Comparison of ENCODE assay signal across 26 cellular contexts in genomic region chr17:58262149-58262548, GRCh38. TPM values are rescaled to one million over a fixed set of nuclear protein-coding genes. Genes with fewer than 3 reads are reported as not detected.
DNase-seq lines count a peak whose midpoint lies in the region; ATAC-seq, FAIRE-seq and TF ChIP-seq lines count a peak whose summit lies in the region.
"Had no signal": no experiment of that assay in that cellular context is flagged by ENCODE, and none has a peak within 500 bp of the region (broad histone marks: within the 10 kb centered on the region; RNA-seq: fewer than 3 reads in every experiment).

No MANE protein-coding gene starts in this region.

- no peak for FAIRE-seq in K562 (lab: Jason Lieb, UNC)
- FAIRE-seq: A204.1, D721Med, GM12878 had no signal

- H3K36me3 Mint-ChIP-seq in activated CD8-positive, alpha-beta memory T cell treated with anti-CD3 and anti-CD28 coated beads, Interleukin-2, amount 10 ng/mL, durations not matched to agents 7 days and 5 days: no peaks in the 10 kb centered on the region
- H3K36me3 Mint-ChIP-seq in activated CD8-positive, alpha-beta T cell treated with anti-CD3 and anti-CD28 coated beads, Interleukin-2, amount 10 ng/mL, durations not matched to agents 7 days and 5 days (ENCODE audit: low read depth): no peaks in the 10 kb centered on the region

- H3K4me3 ChIP-seq in K562 (no peak overlapping the region), esophagus muscularis mucosa (no peak overlapping the region), spleen (no peak overlapping the region)
- H3K4me3 ChIP-seq: BLaER1 treated with 17β-estradiol and CSF1 and Interleukin-3, amounts not matched to agents 10 nM and 100 nM; GM12878; GM23338; HAP-1 had no signal

- H3K4me1 ChIP-seq in K562 (replicated peaks in 1 of 2; ENCODE audit: control insufficient read depth in 2 of 2, insufficient read depth in 2 of 2, low read length in 2 of 2) (no peaks in the 10 kb centered on the region), esophagus muscularis mucosa (no peaks in the 10 kb centered on the region), spleen (no peaks in the 10 kb centered on the region)
- H3K4me1 ChIP-seq: BE2C; BLaER1 treated with 17β-estradiol and CSF1 and Interleukin-3, amounts not matched to agents 10 nM and 100 nM; HAP-1 had no signal

- no peak for TF ChIP-seq RAD21 in K562 (CRISPR knock-in tag; conservative IDR thresholded peaks at IDR 0.05 in 1 of 2, IDR thresholded peaks at IDR 0.05 in 1 of 2)

- TF ChIP-seq POLR2A in K562 (conservative IDR thresholded peaks at IDR 0.05) (no peak), esophagus muscularis mucosa (IDR thresholded peaks at IDR 0.05; ENCODE audit: low read depth) (no peak), spleen (IDR thresholded peaks at IDR 0.05) (no peak)

- BruUV-seq in K562 (replicated peaks; lab: Mats Ljungman, UMichigan): no TSS peak

- DNase-seq in activated CD8-positive, alpha-beta memory T cell treated with anti-CD3 and anti-CD28 coated beads, Interleukin-2, amount 10 ng/mL, durations not matched to agents 7 days and 5 days: peak; percentile 19
- DNase-seq in activated CD8-positive, alpha-beta memory T cell treated with anti-CD3 and anti-CD28 coated beads, Interleukin-2, amount 50 U/mL, for 48 hours: no peak
- no peak for DNase-seq in K562 (ENCODE audit: extremely low read depth in 1 of 4, low spot score in 3 of 4)
- DNase-seq in esophagus muscularis mucosa (ENCODE audit: extremely low spot score): peak; percentile 55
- peak; percentile 7 for DNase-seq in spleen
- no peak for DNase-seq in midbrain (lab: John Stamatoyannopoulos, UW)
- no peak for DNase-seq in activated CD8-positive, alpha-beta T cell treated with anti-CD3 and anti-CD28 coated beads, Interleukin-2, amount 10 ng/mL, durations not matched to agents 7 days and 5 days
- DNase-seq: ACHN; AML-193; BE2C; CD4-positive, alpha-beta T cell; CD8-positive, alpha-beta memory T cell; DMS 273 treated with DMSO at 0.1 percent for 48 hours; DMS79; EL; GDM1; HFFc6 had no signal

- CTCF ChIA-PET in activated CD8-positive, alpha-beta memory T cell treated with anti-CD3 and anti-CD28 coated beads, Interleukin-2, amount 10 ng/mL, durations not matched to agents 7 days and 5 days (lab: Charles Lee): no interaction called here
- CTCF ChIA-PET in K562 (lab: Yijun Ruan, JAX; ENCODE audit: low intra/inter-chr PET ratio): no interaction called here
- CTCF ChIA-PET in activated CD8-positive, alpha-beta T cell treated with anti-CD3 and anti-CD28 coated beads, Interleukin-2, amount 10 ng/mL, durations not matched to agents 7 days and 5 days (lab: Charles Lee): no interaction called here

- POLR2A ChIA-PET in K562 (lab: Yijun Ruan, JAX): no interaction called here
- POLR2A ChIA-PET in activated CD8-positive, alpha-beta T cell treated with anti-CD3 and anti-CD28 coated beads, Interleukin-2, amount 10 ng/mL, durations not matched to agents 7 days and 5 days (lab: Charles Lee): no interaction called here

- no peak overlapping the region for H2AFZ ChIP-seq in K562 (ENCODE audit: low read depth, low read length)
- H2AFZ ChIP-seq: GM23338 had no signal

- H3K27me3 Mint-ChIP-seq in activated CD8-positive, alpha-beta memory T cell treated with anti-CD3 and anti-CD28 coated beads, Interleukin-2, amount 10 ng/mL, durations not matched to agents 7 days and 5 days: peaks cover 83% of the 10 kb centered on the region
- H3K27me3 Mint-ChIP-seq in activated CD8-positive, alpha-beta T cell treated with anti-CD3 and anti-CD28 coated beads, Interleukin-2, amount 10 ng/mL, durations not matched to agents 7 days and 5 days (ENCODE audit: low read depth): peaks cover 69% of the 10 kb centered on the region

- ATAC-seq in activated CD8-positive, alpha-beta memory T cell treated with anti-CD3 and anti-CD28 coated beads, Interleukin-2, amount 10 ng/mL, durations not matched to agents 7 days and 5 days: no peak
- no peak for ATAC-seq in K562
- no peak for ATAC-seq in activated CD8-positive, alpha-beta T cell treated with anti-CD3 and anti-CD28 coated beads, Interleukin-2, amount 10 ng/mL, durations not matched to agents 7 days and 5 days
- no peak for ATAC-seq in HG03378 (IDR thresholded peaks at IDR 0.05; ENCODE audit: unreplicated experiment)
- ATAC-seq: GM12878, GM23338 had no signal

- H3K27me3 ChIP-seq in K562 (ENCODE audit: control insufficient read depth in 2 of 2, insufficient read depth in 2 of 2, low read length in 2 of 2) (peaks cover 35 to 42% of the 10 kb centered on the region in 2 experiments), esophagus muscularis mucosa (peaks cover 0 to 42% (median 2%) of the 10 kb centered on the region in 4 donors), spleen (replicated peaks in 1 of 7) (peaks cover 0 to 57% (median 32%) of the 10 kb centered on the region in 7 donors)
- H3K27me3 ChIP-seq: BLaER1 treated with 17β-estradiol and CSF1 and Interleukin-3, amounts not matched to agents 10 nM and 100 nM had no signal

- no peaks in the 10 kb centered on the region for H4K20me1 ChIP-seq in K562 (replicated peaks; ENCODE audit: control insufficient read depth, insufficient read depth, low read length)
- H4K20me1 ChIP-seq: BLaER1 treated with 17β-estradiol and CSF1 and Interleukin-3, amounts not matched to agents 10 nM and 100 nM had no signal

- H3K9me3 ChIP-seq in K562 (replicated peaks; ENCODE audit: control insufficient read depth, insufficient read depth, low read depth, low read length): no peaks in the 10 kb centered on the region
- H3K9me3 ChIP-seq in esophagus muscularis mucosa: no peaks in the 10 kb centered on the region
- H3K9me3 ChIP-seq in spleen: no peaks in the 10 kb centered on the region
- H3K9me3 ChIP-seq: BE2C, HAP-1 had no signal

- no peaks in the 10 kb centered on the region for H3K9me1 ChIP-seq in K562 (ENCODE audit: control insufficient read depth, insufficient read depth, low read length)

- WGBS in K562 (ENCODE audit: insufficient coverage, low coverage, missing lambda C conversion rate): 4% methylated on average over 11 of the region's 11 CpGs
- WGBS in esophagus muscularis mucosa: 84% methylated on average over 11 of the region's 11 CpGs
- 78 to 87% (median 84%) methylated on average over 11 of the region's 11 CpGs for WGBS in spleen, 5 donors

- H3K36me3 ChIP-seq in K562 (ENCODE audit: control insufficient read depth, insufficient read depth, low read length) (no peaks in the 10 kb centered on the region), esophagus muscularis mucosa (no peaks in the 10 kb centered on the region), spleen (no peaks in the 10 kb centered on the region)
- H3K36me3 ChIP-seq: BE2C; BLaER1 treated with 17β-estradiol and CSF1 and Interleukin-3, amounts not matched to agents 10 nM and 100 nM; HAP-1 had no signal

- H3K4me2 ChIP-seq in K562 (ENCODE audit: insufficient read depth, low read length): no peak overlapping the region
- H3K4me2 ChIP-seq: BLaER1 treated with 17β-estradiol and CSF1 and Interleukin-3, amounts not matched to agents 10 nM and 100 nM; GM23338 had no signal

- H3K27ac Mint-ChIP-seq in activated CD8-positive, alpha-beta memory T cell treated with anti-CD3 and anti-CD28 coated beads, Interleukin-2, amount 10 ng/mL, durations not matched to agents 7 days and 5 days: no peak overlapping the region
- H3K27ac Mint-ChIP-seq in activated CD8-positive, alpha-beta T cell treated with anti-CD3 and anti-CD28 coated beads, Interleukin-2, amount 10 ng/mL, durations not matched to agents 7 days and 5 days: no peak overlapping the region
- H3K27ac Mint-ChIP-seq: CD4-positive, alpha-beta T cell; GM23338; HFFc6 had no signal

- TF ChIP-seq CTCF in K562 (IDR thresholded peaks at IDR 0.05 in 2 of 3, conservative IDR thresholded peaks at IDR 0.05 in 1 of 3; ENCODE audit: insufficient read depth in 2 of 3, low read depth in 1 of 3, low read length in 3 of 3): no peak
- TF ChIP-seq CTCF in esophagus muscularis mucosa (IDR thresholded peaks at IDR 0.05): no peak
- no peak for TF ChIP-seq CTCF in spleen (IDR thresholded peaks at IDR 0.05 in 8 of 11, conservative IDR thresholded peaks at IDR 0.05 in 3 of 11)

- intact Hi-C loops in K562 (cut with micrococcal nuclease) (no loop called here), esophagus muscularis mucosa (cut with DNase I) (no loop called here), spleen (cut with DNase I; ENCODE audit: low total_unique reads) (no loop called here)

- no peak overlapping the region for H3K27ac ChIP-seq in K562 (ENCODE audit: extremely low read depth, low read depth, low read length)
- no peak overlapping the region for H3K27ac ChIP-seq in esophagus muscularis mucosa (replicated peaks in 1 of 4)
- H3K27ac ChIP-seq in spleen: no peak overlapping the region
- H3K27ac ChIP-seq: 22Rv1; BLaER1 treated with 17β-estradiol and CSF1 and Interleukin-3, amounts not matched to agents 10 nM and 100 nM had no signal

- no peak overlapping the region for H3K4me3 Mint-ChIP-seq in activated CD8-positive, alpha-beta memory T cell treated with anti-CD3 and anti-CD28 coated beads, Interleukin-2, amount 10 ng/mL, durations not matched to agents 7 days and 5 days
- no peak overlapping the region for H3K4me3 Mint-ChIP-seq in activated CD8-positive, alpha-beta T cell treated with anti-CD3 and anti-CD28 coated beads, Interleukin-2, amount 10 ng/mL, durations not matched to agents 7 days and 5 days
- H3K4me3 Mint-ChIP-seq: CD4-positive, alpha-beta T cell; CD8-positive, alpha-beta memory T cell; GM23338; HFFc6 had no signal

- H3K4me1 Mint-ChIP-seq in activated CD8-positive, alpha-beta memory T cell treated with anti-CD3 and anti-CD28 coated beads, Interleukin-2, amount 10 ng/mL, durations not matched to agents 7 days and 5 days: no peaks in the 10 kb centered on the region
- H3K4me1 Mint-ChIP-seq in activated CD8-positive, alpha-beta T cell treated with anti-CD3 and anti-CD28 coated beads, Interleukin-2, amount 10 ng/mL, durations not matched to agents 7 days and 5 days (ENCODE audit: low read depth): no peaks in the 10 kb centered on the region
- H3K4me1 Mint-ChIP-seq: CD8-positive, alpha-beta memory T cell; GM23338 had no signal

- H3K9me3 Mint-ChIP-seq in activated CD8-positive, alpha-beta memory T cell treated with anti-CD3 and anti-CD28 coated beads, Interleukin-2, amount 10 ng/mL, durations not matched to agents 7 days and 5 days (ENCODE audit: low read depth): no peaks in the 10 kb centered on the region
- H3K9me3 Mint-ChIP-seq in activated CD8-positive, alpha-beta T cell treated with anti-CD3 and anti-CD28 coated beads, Interleukin-2, amount 10 ng/mL, durations not matched to agents 7 days and 5 days (ENCODE audit: insufficient read depth): no peaks in the 10 kb centered on the region
- H3K9me3 Mint-ChIP-seq: CD4-positive, alpha-beta T cell; CD8-positive, alpha-beta memory T cell; GM23338; HFFc6 had no signal

- in situ Hi-C loops in K562 (cut with MboI): no loop called here

- no peak overlapping the region for H3K9ac ChIP-seq in K562 (ENCODE audit: insufficient read depth in 1 of 2, low read depth in 2 of 2, low read length in 2 of 2)
- H3K9ac ChIP-seq: BLaER1 treated with 17β-estradiol and CSF1 and Interleukin-3, amounts not matched to agents 10 nM and 100 nM had no signal

- TF ChIP-seq EP300 in K562 (IDR thresholded peaks at IDR 0.05; ENCODE audit: low read length) (no peak), esophagus muscularis mucosa (IDR thresholded peaks at IDR 0.05) (no peak)

- H3K79me2 ChIP-seq in K562 (ENCODE audit: control insufficient read depth, insufficient read depth, low read length): no peaks in the 10 kb centered on the region

RNA-seq across cellular contexts. Expression of gene MPO, which starts 18.6 kb away (rescaled TPM):
- under 1 TPM in 1 of 2 experiments, not detected in 1; 0.09 TPM for total RNA-seq in activated CD8-positive, alpha-beta memory T cell treated with anti-CD3 and anti-CD28 coated beads, Interleukin-2, amount 10 ng/mL, durations not matched to agents 7 days and 5 days
- 0.12 and 0.14 TPM in 2 replicates for total RNA-seq in K562 (2011; cell fraction: chromatin; rRNA removed; ENCODE audit: low replicate concordance)
- 0.17 TPM in 1 of 2 replicates, not detected in the other for total RNA-seq in K562 (2011; cell fraction: nucleolus; rRNA removed)
- not detected in 2 replicates for total RNA-seq in K562 (2011; cell fraction: nucleoplasm; rRNA removed)
- total RNA-seq in K562 (2014; rRNA removed) (not detected in 2 replicates), K562 (2014; rRNA removed; fragmentation: Illumina TruSeq; extraction: Trizol) (not detected in 2 replicates), K562 (2015; rRNA removed; fragmentation: Illumina TruSeq; extraction: Trizol) (not detected in 2 replicates), K562 (2021) (0.47 TPM in 1 of 2 replicates, not detected in the other), esophagus muscularis mucosa (under 1 TPM in 2 of 4 donors, not detected in 2; 0.23 to 0.66 TPM), spleen (10 to 100 TPM in 5 of 7 donors, 1 to 10 TPM in 2; 5.8 to 75.7 (median 15.2) TPM)
- polyA plus RNA-seq in K562 (2011; rRNA removed) (0.15 and 0.39 TPM in 2 replicates), K562 (2014; fragmentation: Illumina TruSeq; extraction: Trizol) (0.06 TPM in 1 of 2 replicates, not detected in the other), K562 (2014; fragmentation: Nextera tagmentation; extraction: Ambion mirVana) (under 1 TPM in 1 of 2 experiments, not detected in 1; 0.04 TPM), K562 (2014; rRNA removed) (0.03 TPM in 1 of 2 replicates, not detected in the other), spleen (1 to 10 TPM in 2 of 3 donors, under 1 TPM in 1; 0.52 to 2.2 (median 2.0) TPM)
- 0.06 and 0.33 TPM in 2 replicates for polyA plus RNA-seq in K562 (2011; cell fraction: cytosol; rRNA removed)
- polyA plus RNA-seq in K562 (2011; cell fraction: nucleus; rRNA removed): 0.06 and 0.34 TPM in 2 replicates
- polyA plus RNA-seq in K562 (2012): 0.03 and 0.08 TPM in 2 replicates
- 0.06 and 0.32 TPM in 2 replicates for polyA minus RNA-seq in K562 (2011; rRNA and poly(A)+ RNA removed)
- not detected in 2 replicates for polyA minus RNA-seq in K562 (2011; cell fraction: cytosol; rRNA and poly(A)+ RNA removed)
- polyA minus RNA-seq in K562 (2011; cell fraction: nucleus; rRNA and poly(A)+ RNA removed): not detected in 2 replicates
- total RNA-seq in activated CD8-positive, alpha-beta T cell treated with anti-CD3 and anti-CD28 coated beads, Interleukin-2, amount 10 ng/mL, durations not matched to agents 7 days and 5 days: not detected
- total RNA-seq: CD8-positive, alpha-beta memory T cell; GM23338; H4; HFFc6 had no signal
- polyA plus RNA-seq: CD8-positive, alpha-beta memory T cell had no signal

RNA-seq across cellular contexts. Expression of gene LPO, which starts 23.8 kb away (rescaled TPM):
- not detected for total RNA-seq in activated CD8-positive, alpha-beta memory T cell treated with anti-CD3 and anti-CD28 coated beads, Interleukin-2, amount 10 ng/mL, durations not matched to agents 7 days and 5 days
- not detected in 2 replicates for total RNA-seq in K562 (2011; cell fraction: chromatin; rRNA removed; ENCODE audit: low replicate concordance)
- total RNA-seq in K562 (2011; cell fraction: nucleolus; rRNA removed): not detected in 2 replicates
- not detected in 2 replicates for total RNA-seq in K562 (2011; cell fraction: nucleoplasm; rRNA removed)
- total RNA-seq in K562 (2014; rRNA removed): not detected in 2 replicates
- not detected in 2 replicates for total RNA-seq in K562 (2014; rRNA removed; fragmentation: Illumina TruSeq; extraction: Trizol)
- total RNA-seq in K562 (2015; rRNA removed; fragmentation: Illumina TruSeq; extraction: Trizol): not detected in 2 replicates
- total RNA-seq in K562 (2021): 0.11 TPM in 1 of 2 replicates, not detected in the other
- polyA plus RNA-seq in K562 (2011; rRNA removed): not detected in 2 replicates
- 0.03 and 0.04 TPM in 2 replicates for polyA plus RNA-seq in K562 (2011; cell fraction: cytosol; rRNA removed)
- polyA plus RNA-seq in K562 (2011; cell fraction: nucleus; rRNA removed): not detected in 2 replicates
- 1.1 TPM in 1 of 2 replicates, not detected in the other for polyA plus RNA-seq in K562 (2012)
- polyA plus RNA-seq in K562 (2014; fragmentation: Illumina TruSeq; extraction: Trizol): not detected in 2 replicates
- not detected for polyA plus RNA-seq in K562 (2014; fragmentation: Nextera tagmentation; extraction: Ambion mirVana)
- polyA plus RNA-seq in K562 (2014; rRNA removed): 0.07 TPM in 1 of 2 replicates, not detected in the other
- polyA minus RNA-seq in K562 (2011; rRNA and poly(A)+ RNA removed): 0.57 TPM in 1 of 2 replicates, not detected in the other
- polyA minus RNA-seq in K562 (2011; cell fraction: cytosol; rRNA and poly(A)+ RNA removed): not detected in 2 replicates
- not detected in 2 replicates for polyA minus RNA-seq in K562 (2011; cell fraction: nucleus; rRNA and poly(A)+ RNA removed)
- not detected for total RNA-seq in esophagus muscularis mucosa
- not detected for total RNA-seq in spleen
- under 1 TPM; 0.02 to 0.10 (median 0.06) TPM for polyA plus RNA-seq in spleen
- not detected for total RNA-seq in activated CD8-positive, alpha-beta T cell treated with anti-CD3 and anti-CD28 coated beads, Interleukin-2, amount 10 ng/mL, durations not matched to agents 7 days and 5 days
- total RNA-seq: CD4-positive, alpha-beta T cell; CD8-positive, alpha-beta memory T cell; GM12878; H4; HFFc6 had no signal
- polyA plus RNA-seq: CD8-positive, alpha-beta memory T cell had no signal

RNA-seq across cellular contexts. Expression of gene MKS1, which starts 43.1 kb away (rescaled TPM):
- total RNA-seq in activated CD8-positive, alpha-beta memory T cell treated with anti-CD3 and anti-CD28 coated beads, Interleukin-2, amount 10 ng/mL, durations not matched to agents 7 days and 5 days: 10 to 100 TPM; 17.8 to 18.2 TPM
- 68.2 and 109 TPM in 2 replicates for total RNA-seq in K562 (2011; cell fraction: chromatin; rRNA removed; ENCODE audit: low replicate concordance)
- total RNA-seq in K562 (2011; cell fraction: nucleolus; rRNA removed): 49.3 and 61.5 TPM in 2 replicates
- 63.9 and 64.8 TPM in 2 replicates for total RNA-seq in K562 (2011; cell fraction: nucleoplasm; rRNA removed)
- total RNA-seq in K562 (2014; rRNA removed): 21.1 and 25.7 TPM in 2 replicates
- total RNA-seq in K562 (2014; rRNA removed; fragmentation: Illumina TruSeq; extraction: Trizol): 18.0 and 18.8 TPM in 2 replicates
- 20.3 and 21.7 TPM in 2 replicates for total RNA-seq in K562 (2015; rRNA removed; fragmentation: Illumina TruSeq; extraction: Trizol)
- 27.0 and 27.5 TPM in 2 replicates for total RNA-seq in K562 (2021)
- 27.1 and 40.0 TPM in 2 replicates for polyA plus RNA-seq in K562 (2011; rRNA removed)
- polyA plus RNA-seq in K562 (2011; cell fraction: cytosol; rRNA removed): 21.3 and 26.4 TPM in 2 replicates
- 137 and 165 TPM in 2 replicates for polyA plus RNA-seq in K562 (2011; cell fraction: nucleus; rRNA removed)
- 27.9 and 31.8 TPM in 2 replicates for polyA plus RNA-seq in K562 (2012)
- polyA plus RNA-seq in K562 (2014; fragmentation: Illumina TruSeq; extraction: Trizol): 27.8 and 31.0 TPM in 2 replicates
- 10 to 100 TPM; 16.3 to 27.8 TPM for polyA plus RNA-seq in K562 (2014; fragmentation: Nextera tagmentation; extraction: Ambion mirVana)
- 23.5 and 25.9 TPM in 2 replicates for polyA plus RNA-seq in K562 (2014; rRNA removed)
- 20.7 and 21.6 TPM in 2 replicates for polyA minus RNA-seq in K562 (2011; rRNA and poly(A)+ RNA removed)
- 11.4 and 13.6 TPM in 2 replicates for polyA minus RNA-seq in K562 (2011; cell fraction: cytosol; rRNA and poly(A)+ RNA removed)
- polyA minus RNA-seq in K562 (2011; cell fraction: nucleus; rRNA and poly(A)+ RNA removed): 27.5 and 39.7 TPM in 2 replicates
- 10 to 100 TPM in 1 of 4 donors, 1 to 10 TPM in 3; 6.2 to 12.5 (median 6.9) TPM for total RNA-seq in esophagus muscularis mucosa
- total RNA-seq in spleen: 10 to 100 TPM; 11.5 to 17.1 (median 13.7) TPM
- polyA plus RNA-seq in spleen: 10 to 100 TPM in 1 of 3 donors, 1 to 10 TPM in 2; 8.1 to 10.4 (median 9.5) TPM
- total RNA-seq in activated CD8-positive, alpha-beta T cell treated with anti-CD3 and anti-CD28 coated beads, Interleukin-2, amount 10 ng/mL, durations not matched to agents 7 days and 5 days: 10 to 100 TPM; 16.1 to 17.6 TPM

Comparison
In these comparisons a context has a peak if more than half of its experiments do, and no peak if none do; other contexts are left out.
1. DNase-seq: peak in activated CD8-positive, alpha-beta memory T cell treated with anti-CD3 and anti-CD28 coated beads, Interleukin-2, amount 10 ng/mL, durations not matched to agents 7 days and 5 days (single experiment), esophagus muscularis mucosa (single experiment) and spleen (single experiment); none in activated CD8-positive, alpha-beta memory T cell treated with anti-CD3 and anti-CD28 coated beads, Interleukin-2, amount 50 U/mL, for 48 hours (single experiment), K562 (0 of 4), midbrain (single experiment) and activated CD8-positive, alpha-beta T cell treated with anti-CD3 and anti-CD28 coated beads, Interleukin-2, amount 10 ng/mL, durations not matched to agents 7 days and 5 days (single experiment).
2. RNA of gene MPO, which starts 18.6 kb away (total RNA-seq): 5.8 to 75.7 TPM in spleen; 0.23 to 0.66 TPM in esophagus muscularis mucosa, 0.09 TPM in activated CD8-positive, alpha-beta memory T cell treated with anti-CD3 and anti-CD28 coated beads, Interleukin-2, amount 10 ng/mL, durations not matched to agents 7 days and 5 days, 0.12 to 0.47 TPM in K562 and not detected in activated CD8-positive, alpha-beta T cell treated with anti-CD3 and anti-CD28 coated beads, Interleukin-2, amount 10 ng/mL, durations not matched to agents 7 days and 5 days; every median in the first group is over 4 times any median in the second.